In the genomic region with DNA sequence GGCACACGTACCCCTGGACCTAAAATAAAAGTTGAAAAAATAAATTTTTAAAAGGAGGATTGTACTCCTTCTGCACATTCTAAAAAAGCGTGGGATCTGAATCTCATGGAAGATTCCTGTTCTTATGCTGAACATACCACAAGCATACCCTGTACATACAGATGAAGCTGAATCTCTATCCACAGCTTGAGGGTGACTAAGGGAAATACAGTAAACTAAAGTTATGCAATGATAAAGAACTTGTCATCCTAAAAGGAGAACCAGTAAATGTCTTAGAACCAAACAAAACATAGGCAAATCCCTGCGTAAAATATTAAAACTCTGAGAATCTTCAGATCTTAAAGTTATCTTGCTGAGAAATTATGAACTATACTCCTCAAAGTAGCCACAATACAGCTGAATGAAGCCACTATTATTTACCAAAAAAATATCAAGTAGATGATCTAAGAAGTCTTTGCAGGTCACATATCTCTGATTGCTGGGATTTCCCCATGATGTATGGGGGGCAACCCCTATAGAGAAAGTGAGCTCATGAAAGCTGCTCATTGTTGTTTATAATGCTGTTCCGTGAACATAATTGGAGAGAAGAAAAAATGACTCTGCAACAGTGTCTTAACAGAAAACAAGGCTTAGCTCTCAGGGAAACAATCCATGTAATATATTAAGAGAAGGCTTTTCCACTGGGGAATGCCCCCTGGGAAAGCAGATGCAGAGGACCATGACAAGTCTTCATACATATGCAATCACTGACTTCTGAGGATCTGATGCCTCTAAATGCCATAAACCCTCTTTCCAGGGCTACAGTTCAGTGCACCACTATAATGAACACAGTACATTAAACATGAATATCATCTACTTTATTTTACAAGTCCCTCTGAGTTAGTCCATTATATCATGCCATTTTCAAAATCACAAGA, we compare ENCODE assay signal across 19 cellular contexts.
DNase-seq lines count a peak whose midpoint lies in the region; ATAC-seq, FAIRE-seq and TF ChIP-seq lines count a peak whose summit lies in the region.
"Had no signal": no experiment of that assay in that cellular context is flagged by ENCODE, and none has a peak within 500 bp of the region (broad histone marks: within the 10 kb centered on the region; RNA-seq: fewer than 3 reads in every experiment).

No MANE protein-coding gene starts in this region.

- peaks cover 0 to 11% (median 4%) of the 10 kb centered on the region in 4 experiments; a peak in 3 of 7 replicates for H3K4me1 ChIP-seq in H1 (replicated peaks in 1 of 4; ENCODE audit: control insufficient read depth in 3 of 4, insufficient read depth in 4 of 4, low read length in 3 of 4)
- H3K4me1 ChIP-seq in upper lobe of right lung: no peaks in the 10 kb centered on the region
- peaks cover 0 to 10% (median 3%) of the 10 kb centered on the region in 9 donors for H3K4me1 ChIP-seq in heart right ventricle
- H3K4me1 ChIP-seq: lower lobe of right lung had no signal

- H3K36me3 ChIP-seq in H1 (ENCODE audit: control insufficient read depth in 2 of 4, insufficient read depth in 4 of 4, low read length in 3 of 4): no peaks in the 10 kb centered on the region
- no peaks in the 10 kb centered on the region for H3K36me3 ChIP-seq in upper lobe of right lung
- peaks cover 0 to 31% (median 4%) of the 10 kb centered on the region in 9 donors for H3K36me3 ChIP-seq in heart right ventricle

- H3K4me3 Mint-ChIP-seq in stimulated activated naive CD8-positive, alpha-beta T cell treated with anti-CD3 and anti-CD28 coated beads, Interleukin-15, amount 100 ng/mL, for 72 hours: no peak overlapping the region
- H3K4me3 Mint-ChIP-seq: CD4-positive, alpha-beta memory T cell; dendritic cell treated with granulocyte-macrophage colony-stimulating factor and Interleukin-4, amounts not matched to agents 40 ng/mL and 50 ng/mL, for 4 days; T-helper 1 cell treated with Interleukin-12 subunit alpha and Interleukin-12 subunit beta and Interleukin-4 antibody, amounts not matched to agents 30 μg/mL and 1 μg/mL, for 36 hours had no signal

- no peak for TF ChIP-seq POLR2A in H1 (IDR thresholded peaks at IDR 0.05; ENCODE audit: control extremely low read depth in 1 of 2, low read depth in 2 of 2, low read length in 2 of 2)

- no peak overlapping the region for H2AK5ac ChIP-seq in H1 (ENCODE audit: low read depth, low read length)

- H3K79me2 ChIP-seq in H1 (ENCODE audit: control insufficient read depth in 1 of 2, insufficient read depth in 2 of 2, low read length in 2 of 2): no peaks in the 10 kb centered on the region

- H2BK12ac ChIP-seq in H1 (ENCODE audit: low read depth, low read length): no peak overlapping the region

- H3K9me3 ChIP-seq in H1 (ENCODE audit: insufficient read depth in 2 of 2, low read depth in 1 of 2, low read length in 1 of 2): no peaks in the 10 kb centered on the region
- H3K9me3 ChIP-seq in upper lobe of right lung: no peaks in the 10 kb centered on the region
- H3K9me3 ChIP-seq in heart right ventricle: no peaks in the 10 kb centered on the region
- H3K9me3 ChIP-seq: lower lobe of right lung had no signal

- no peak overlapping the region for H3K56ac ChIP-seq in H1 (replicated peaks; ENCODE audit: insufficient read length, low read depth, low read length)

- POLR2A ChIA-PET in H1 (lab: Charles Lee; ENCODE audit: partially characterized antibody): no interaction called here

- CTCF ChIA-PET in H1 (lab: Charles Lee; ENCODE audit: partially characterized antibody): interaction anchor here (0.6 to 2.4 kb wide), 9 partner anchors 21 to 832 kb away, joined by 3 to 13 read pairs (median 4); partner anchors contain the start of gene EPB41L4A

- no peaks in the 10 kb centered on the region for H3K9me3 Mint-ChIP-seq in stimulated activated naive CD8-positive, alpha-beta T cell treated with anti-CD3 and anti-CD28 coated beads, Interleukin-15, amount 100 ng/mL, for 72 hours
- H3K9me3 Mint-ChIP-seq: dendritic cell treated with granulocyte-macrophage colony-stimulating factor and Interleukin-4, amounts not matched to agents 40 ng/mL and 50 ng/mL, for 4 days; T-helper 1 cell treated with Interleukin-12 subunit alpha and Interleukin-12 subunit beta and Interleukin-4 antibody, amounts not matched to agents 30 μg/mL and 1 μg/mL, for 36 hours had no signal

- intact Hi-C loops in upper lobe of right lung (cut with DNase I): loop anchor here (5.0 kb wide), 1 partner anchor 213 kb away; no protein-coding TSS in a partner anchor
- intact Hi-C loops in heart right ventricle (cut with DNase I): loop anchor here in 1 of 10 donors (10.0 kb wide), 1 partner anchor 216 kb away; no protein-coding TSS in a partner anchor

- H3K27ac Mint-ChIP-seq in stimulated activated naive CD8-positive, alpha-beta T cell treated with anti-CD3 and anti-CD28 coated beads, Interleukin-15, amount 100 ng/mL, for 72 hours: no peak overlapping the region
- H3K27ac Mint-ChIP-seq: CD4-positive, alpha-beta memory T cell; dendritic cell treated with granulocyte-macrophage colony-stimulating factor and Interleukin-4, amounts not matched to agents 40 ng/mL and 50 ng/mL, for 4 days; naive B cell; T-helper 1 cell treated with Interleukin-12 subunit alpha and Interleukin-12 subunit beta and Interleukin-4 antibody, amounts not matched to agents 30 μg/mL and 1 μg/mL, for 36 hours had no signal

- H3K23ac ChIP-seq in H1 (ENCODE audit: insufficient read length): no peak overlapping the region

- H2BK120ac ChIP-seq in H1 (replicated peaks; ENCODE audit: low read depth, low read length): no peak overlapping the region

- H2BK5ac ChIP-seq in H1 (ENCODE audit: low read depth, low read length): no peak overlapping the region

- H3K23me2 ChIP-seq in H1 (ENCODE audit: low read depth, low read length): no peaks in the 10 kb centered on the region

- H2BK20ac ChIP-seq in H1 (ENCODE audit: low read length): no peak overlapping the region

- H3K4me1 Mint-ChIP-seq in stimulated activated naive CD8-positive, alpha-beta T cell treated with anti-CD3 and anti-CD28 coated beads, Interleukin-15, amount 100 ng/mL, for 72 hours: no peaks in the 10 kb centered on the region
- H3K4me1 Mint-ChIP-seq: CD4-positive, alpha-beta memory T cell; naive B cell had no signal

- no peak overlapping the region for H4K5ac ChIP-seq in H1 (ENCODE audit: insufficient read length, low read depth, low read length)

- no peak overlapping the region for H2AFZ ChIP-seq in H1 (ENCODE audit: low read length)

- H4K91ac ChIP-seq in H1 (replicated peaks; ENCODE audit: insufficient read length, low read length): no peak overlapping the region

- no peak for TF ChIP-seq EP300 in H1 (IDR thresholded peaks at IDR 0.05; ENCODE audit: borderline replicate concordance in 1 of 2, low read depth in 2 of 2, low read length in 2 of 2)

- 92% methylated on average over 4 of the region's 4 CpGs; no CpG with 5 or more reads in 1 of the 2 experiments for WGBS in H1 (ENCODE audit: extremely low coverage in 1 of 2, insufficient coverage in 1 of 2, insufficient read length in 1 of 2, insufficient replicate concordance in 2 of 2, low coverage in 1 of 2, low lambda C conversion rate in 2 of 2, missing lambda C conversion rate in 1 of 2), 2 experiments
- 94 to 97% methylated on average over 4 of the region's 4 CpGs for WGBS in heart right ventricle, 2 donors

- no peaks in the 10 kb centered on the region for H4K20me1 ChIP-seq in H1 (replicated peaks in 1 of 2; ENCODE audit: control insufficient read depth in 1 of 2, insufficient read depth in 2 of 2, low read length in 2 of 2)

- no peak for TF ChIP-seq RAD21 in H1 (IDR thresholded peaks at IDR 0.05 in 1 of 2, conservative IDR thresholded peaks at IDR 0.05 in 1 of 2; ENCODE audit: low read depth in 2 of 2, low read length in 2 of 2)

- no peak overlapping the region for H3K9ac ChIP-seq in H1 (replicated peaks in 1 of 4; ENCODE audit: extremely low read depth in 1 of 4, low read depth in 3 of 4, low read length in 3 of 4)

- H3K4ac ChIP-seq in H1 (replicated peaks; ENCODE audit: insufficient read length, low read depth, low read length): peak overlapping the region; percentile 44

- no peak overlapping the region for H3K18ac ChIP-seq in H1 (ENCODE audit: extremely low read depth, low read length)

- H3K27me3 ChIP-seq in H1 (replicated peaks in 1 of 4; ENCODE audit: control insufficient read depth in 3 of 4, extremely low read depth in 1 of 4, insufficient read depth in 3 of 4, low read length in 3 of 4) (no peaks in the 10 kb centered on the region), upper lobe of right lung (no peaks in the 10 kb centered on the region), heart right ventricle (no peaks in the 10 kb centered on the region)

- TF ChIP-seq CTCF in H1 (IDR thresholded peaks at IDR 0.05; ENCODE audit: control extremely low read depth in 1 of 3, insufficient read depth in 1 of 3, low read depth in 1 of 3, low read length in 3 of 3): no peak
- no peak for TF ChIP-seq CTCF in upper lobe of right lung (IDR thresholded peaks at IDR 0.05)
- TF ChIP-seq CTCF in heart right ventricle (IDR thresholded peaks at IDR 0.05): no peak

- H2BK15ac ChIP-seq in H1 (ENCODE audit: low read length): no peak overlapping the region

- H3K27me3 Mint-ChIP-seq in stimulated activated naive CD8-positive, alpha-beta T cell treated with anti-CD3 and anti-CD28 coated beads, Interleukin-15, amount 100 ng/mL, for 72 hours: peaks cover 41% of the 10 kb centered on the region

- no peak for DNase-seq in stimulated activated naive CD8-positive, alpha-beta T cell treated with anti-CD3 and anti-CD28 coated beads, Interleukin-15, amount 100 ng/mL, for 72 hours
- no peak for DNase-seq in stimulated activated naive CD8-positive, alpha-beta T cell treated with anti-CD3 and anti-CD28 coated beads, Interleukin-15, Interleukin-2, amounts not matched to agents 100 U/mL and 50 U/mL, for 24 hours
- DNase-seq in NOMO-1 treated with DMSO at 0.1 percent for 48 hours (lab: John Stamatoyannopoulos, UW; ENCODE audit: unreplicated experiment) (peak; percentile 75), H1 (ENCODE audit: low read depth in 1 of 2, low spot score in 2 of 2) (no peak), upper lobe of right lung (no peak), heart right ventricle (no peak), dedifferentiated amniotic fluid mesenchymal stem cell (ENCODE audit: extremely low spot score) (no peak)
- no peak for DNase-seq in activated T-cell treated with anti-CD3 and anti-CD28 coated beads, Interleukin-2, amount 50 U/mL, for 1 hour
- DNase-seq: ACHN; activated naive CD4-positive, alpha-beta T cell; CD4-positive, alpha-beta memory T cell; EL; lower lobe of right lung; naive B cell; NCI-H2107; stimulated activated CD4-positive, alpha-beta T cell treated with anti-CD3 and anti-CD28 coated beads, Interleukin-15, amount 100 ng/mL, for 24 hours had no signal

- H3K27ac ChIP-seq in H1 (ENCODE audit: low read depth, low read length) (no peak overlapping the region), upper lobe of right lung (no peak overlapping the region), heart right ventricle (no peak overlapping the region)
- H3K27ac ChIP-seq: lower lobe of right lung had no signal

- no peaks in the 10 kb centered on the region for H3K79me1 ChIP-seq in H1 (ENCODE audit: low read depth, low read length)

- peak; percentile 54 for ATAC-seq in stimulated activated naive CD8-positive, alpha-beta T cell treated with anti-CD3 and anti-CD28 coated beads, Interleukin-15, amount 100 ng/mL, for 72 hours
- ATAC-seq in stimulated activated naive CD8-positive, alpha-beta T cell treated with anti-CD3 and anti-CD28 coated beads, Interleukin-15, Interleukin-2, amounts not matched to agents 100 U/mL and 50 U/mL, for 24 hours: no peak
- ATAC-seq in upper lobe of right lung: peak; percentile 52
- no peak for ATAC-seq in heart right ventricle
- ATAC-seq: HCT116, lower lobe of right lung had no signal

- no peak for FAIRE-seq in H1 (lab: Jason Lieb, UNC)

- no peak overlapping the region for H4K8ac ChIP-seq in H1 (ENCODE audit: extremely low read depth, insufficient read depth, low read length)

- H3K4me2 ChIP-seq in H1 (ENCODE audit: insufficient read depth in 1 of 2, low read depth in 2 of 2, low read length in 2 of 2): no peak overlapping the region

- no peak overlapping the region for H3K14ac ChIP-seq in H1 (ENCODE audit: insufficient read length)

- no peak overlapping the region for H3K4me3 ChIP-seq in H1 (ENCODE audit: extremely low read depth in 1 of 4, insufficient read depth in 2 of 4, low read depth in 3 of 4, low read length in 4 of 4)
- H3K4me3 ChIP-seq in upper lobe of right lung: no peak overlapping the region
- no peak overlapping the region for H3K4me3 ChIP-seq in heart right ventricle
- H3K4me3 ChIP-seq: lower lobe of right lung had no signal

Comparison
In these comparisons a context has a peak if more than half of its experiments do, and no peak if none do; other contexts are left out.
1. ATAC-seq: peak in stimulated activated naive CD8-positive, alpha-beta T cell treated with anti-CD3 and anti-CD28 coated beads, Interleukin-15, amount 100 ng/mL, for 72 hours (single experiment) and upper lobe of right lung (single experiment); none in stimulated activated naive CD8-positive, alpha-beta T cell treated with anti-CD3 and anti-CD28 coated beads, Interleukin-15, Interleukin-2, amounts not matched to agents 100 U/mL and 50 U/mL, for 24 hours (single experiment) and heart right ventricle (0 of 8).